11 cellular contexts compared by ENCODE assay signal in the genomic region with DNA sequence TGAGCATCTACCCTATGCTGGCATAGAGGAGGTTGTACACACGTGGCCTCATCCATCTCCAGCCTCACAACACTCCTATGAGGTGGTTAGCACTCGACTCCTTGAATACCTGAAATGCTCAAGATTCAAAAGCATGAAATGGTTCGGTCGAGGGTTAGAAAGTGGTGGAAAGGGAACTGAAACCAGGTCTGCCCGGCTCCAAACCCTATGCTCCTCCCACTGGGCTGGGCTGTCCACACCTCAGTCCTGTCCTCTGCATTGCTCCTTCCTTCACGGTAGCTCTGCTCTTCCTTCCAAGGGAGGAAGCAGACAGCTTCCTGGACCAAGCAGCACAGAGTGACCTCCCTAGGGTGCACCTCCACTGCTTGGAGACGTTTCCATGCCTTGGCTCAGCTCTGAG.
DNase-seq lines count a peak whose midpoint lies in the region; ATAC-seq, FAIRE-seq and TF ChIP-seq lines count a peak whose summit lies in the region.
"Had no signal": no experiment of that assay in that cellular context is flagged by ENCODE, and none has a peak within 500 bp of the region (broad histone marks: within the 10 kb centered on the region; RNA-seq: fewer than 3 reads in every experiment).

No MANE protein-coding gene starts in this region.

- H3K27ac ChIP-seq in kidney (ENCODE audit: low read depth in 2 of 2, low read length in 2 of 2): no peak overlapping the region
- H3K27ac ChIP-seq in osteoblast (ENCODE audit: low read depth, low read length): no peak overlapping the region

- DNase-seq in mucosa of descending colon (peak in 1 of 3 donors; percentile 38), GDM1 (lab: John Stamatoyannopoulos, UW) (no peak), NCI-H187 (lab: John Stamatoyannopoulos, UW) (no peak), kidney (no peak), osteoblast (ENCODE audit: insufficient read length, low spot score, missing footprints) (no peak)

- no peaks in the 10 kb centered on the region for H3K79me2 ChIP-seq in osteoblast (ENCODE audit: insufficient read depth, low read length)

- TF ChIP-seq CTCF in mucosa of descending colon (IDR thresholded peaks at IDR 0.05) (no peak), kidney (IDR thresholded peaks at IDR 0.05; ENCODE audit: borderline replicate concordance, extremely low read depth, insufficient read depth) (no peak), osteoblast (IDR thresholded peaks at IDR 0.05; ENCODE audit: extremely low read depth, low read depth, low read length) (no peak)

- peak; percentile 96 for ATAC-seq in GM18868 (IDR thresholded peaks at IDR 0.05; ENCODE audit: unreplicated experiment)
- peak; percentile 95 for ATAC-seq in HG02571 (IDR thresholded peaks at IDR 0.05; ENCODE audit: unreplicated experiment)
- peak; percentile 95 for ATAC-seq in HG03457 (IDR thresholded peaks at IDR 0.05; ENCODE audit: unreplicated experiment)
- peak; percentile 51 for ATAC-seq in mucosa of descending colon
- ATAC-seq: activated naive CD4-positive, alpha-beta T cell treated with anti-CD3 and anti-CD28 coated beads, Interleukin-2, amount 50 U/mL, for 72 hours had no signal

- no peak for FAIRE-seq in kidney (lab: Jason Lieb, UNC)
- FAIRE-seq: endothelial cell of umbilical vein, islet of Langerhans had no signal

- H3K36me3 ChIP-seq in mucosa of descending colon (ENCODE audit: low read depth): no peaks in the 10 kb centered on the region
- no peaks in the 10 kb centered on the region for H3K36me3 ChIP-seq in kidney (ENCODE audit: control insufficient read depth in 1 of 2, insufficient read depth in 2 of 2, low read length in 2 of 2)
- H3K36me3 ChIP-seq in osteoblast (ENCODE audit: insufficient read depth, low read length): no peaks in the 10 kb centered on the region

- no peak overlapping the region for H2AFZ ChIP-seq in osteoblast (ENCODE audit: low read length)

- peaks cover 3% of the 10 kb centered on the region for H3K4me1 ChIP-seq in mucosa of descending colon (ENCODE audit: low read depth)
- H3K4me1 ChIP-seq in kidney (ENCODE audit: control insufficient read depth in 1 of 2, insufficient read depth in 1 of 2, low read depth in 1 of 2, low read length in 2 of 2): peaks cover 10 to 11% of the 10 kb centered on the region in 2 donors
- H3K4me1 ChIP-seq in osteoblast (ENCODE audit: insufficient read depth, low read length): peaks cover 17% of the 10 kb centered on the region

- no peaks in the 10 kb centered on the region for H3K9me3 ChIP-seq in mucosa of descending colon
- peaks cover 0 to under 1% of the 10 kb centered on the region in 2 donors for H3K9me3 ChIP-seq in kidney (ENCODE audit: control insufficient read depth in 1 of 2, low read length in 2 of 2)
- H3K9me3 ChIP-seq in osteoblast (ENCODE audit: low read depth, low read length): no peaks in the 10 kb centered on the region

- intact Hi-C loops in mucosa of descending colon (cut with DNase I, micrococcal nuclease) (no loop called here), kidney (cut with DNase I) (no loop called here)

- H3K27me3 ChIP-seq in osteoblast (ENCODE audit: insufficient read depth, low read length): no peaks in the 10 kb centered on the region

- no peaks in the 10 kb centered on the region for H4K20me1 ChIP-seq in osteoblast (ENCODE audit: insufficient read depth, low read length)

- no peak overlapping the region for H3K9ac ChIP-seq in kidney (ENCODE audit: low read length in 2 of 2)

- H3K4me3 ChIP-seq in mucosa of descending colon (no peak overlapping the region), kidney (ENCODE audit: low read length in 2 of 2) (no peak overlapping the region), osteoblast (ENCODE audit: insufficient read depth, low read length) (no peak overlapping the region)

- H3K4me2 ChIP-seq in osteoblast (ENCODE audit: insufficient read depth, low read length): no peak overlapping the region
